ENCODE assay signal across 19 cellular contexts in the genomic region with DNA sequence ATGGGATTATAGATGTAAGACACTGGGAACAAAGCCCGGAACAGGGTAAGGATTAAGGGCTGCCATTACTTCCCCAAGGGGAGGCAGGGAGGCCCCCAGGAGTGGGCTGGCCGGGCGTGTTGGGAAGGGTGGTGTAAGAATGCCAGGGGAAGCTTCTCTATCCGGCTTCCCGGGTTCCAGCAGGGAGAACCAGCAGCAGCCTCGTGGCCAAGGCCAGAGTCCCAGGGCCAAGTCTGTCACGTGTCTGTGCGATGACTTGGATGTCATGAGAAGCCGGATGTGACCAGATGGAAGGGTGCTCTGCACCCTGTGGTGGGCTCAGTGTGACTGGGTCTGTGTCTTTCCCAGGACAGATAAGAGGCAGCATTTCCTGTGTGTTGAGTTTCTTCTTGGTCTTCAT. TPM values are rescaled to one million over a fixed set of nuclear protein-coding genes. Genes with fewer than 3 reads are reported as not detected.
A peak's percentile ranks its signal among the peaks of the same experiment; 100 is the strongest.
DNase-seq lines count a peak whose midpoint lies in the region; ATAC-seq, FAIRE-seq and TF ChIP-seq lines count a peak whose summit lies in the region.
"Had no signal": no experiment of that assay in that cellular context is flagged by ENCODE, and none has a peak within 500 bp of the region (broad histone marks: within the 10 kb centered on the region; RNA-seq: fewer than 3 reads in every experiment).

No MANE protein-coding gene starts in this region.

- H4K91ac ChIP-seq in neuronal stem cell (ENCODE audit: low read depth, low read length, poor library complexity): no peak overlapping the region

- intact Hi-C loops in K562 (cut with micrococcal nuclease): no loop called here
- intact Hi-C loops in HepG2 (cut with micrococcal nuclease; ENCODE audit: unreplicated experiment): no loop called here
- intact Hi-C loops in spleen (cut with DNase I; ENCODE audit: low total_unique reads): no loop called here

- H3K4me3 ChIP-seq in K562 (no peak overlapping the region), HepG2 (replicated peaks in 1 of 3; ENCODE audit: insufficient read depth in 1 of 3, low read depth in 2 of 3, low read length in 3 of 3) (no peak overlapping the region), neuronal stem cell (ENCODE audit: low read length in 2 of 2) (no peak overlapping the region), spleen (no peak overlapping the region)
- H3K4me3 ChIP-seq: A549, BLaER1 had no signal

- ATAC-seq in K562 (peak; percentile 69), HepG2 (peak; percentile 25), HG03045 (IDR thresholded peaks at IDR 0.05; ENCODE audit: unreplicated experiment) (no peak), HG02884 (IDR thresholded peaks at IDR 0.05; ENCODE audit: unreplicated experiment) (no peak), GM19455 (IDR thresholded peaks at IDR 0.05; ENCODE audit: unreplicated experiment) (no peak), GM18520 (IDR thresholded peaks at IDR 0.05; ENCODE audit: unreplicated experiment) (no peak)
- ATAC-seq: CD8-positive, alpha-beta T cell had no signal

- no peak overlapping the region for H3K23ac ChIP-seq in neuronal stem cell (ENCODE audit: low read depth, low read length, poor library complexity)

- H2BK5ac ChIP-seq in neuronal stem cell (ENCODE audit: low read length): no peak overlapping the region

- H3K4me1 ChIP-seq in K562 (replicated peaks in 1 of 2; ENCODE audit: control insufficient read depth in 2 of 2, insufficient read depth in 2 of 2, low read length in 2 of 2): no peaks in the 10 kb centered on the region
- no peaks in the 10 kb centered on the region for H3K4me1 ChIP-seq in HepG2 (ENCODE audit: insufficient read depth, low read length)
- no peaks in the 10 kb centered on the region for H3K4me1 ChIP-seq in neuronal stem cell (ENCODE audit: control insufficient read depth in 2 of 2, insufficient read depth in 1 of 2, low read depth in 1 of 2, low read length in 2 of 2)
- no peaks in the 10 kb centered on the region for H3K4me1 ChIP-seq in spleen
- H3K4me1 ChIP-seq: A549, BLaER1 had no signal

- H3K79me1 ChIP-seq in neuronal stem cell (ENCODE audit: low read depth, low read length): no peaks in the 10 kb centered on the region

- no peak overlapping the region for H2BK12ac ChIP-seq in neuronal stem cell (ENCODE audit: low read length)

- 15% methylated on average over 9 of the region's 9 CpGs for WGBS in K562 (ENCODE audit: insufficient coverage, low coverage, missing lambda C conversion rate)
- 12% methylated on average over 8 of the region's 9 CpGs for WGBS in HepG2 (ENCODE audit: low lambda C conversion rate)
- no CpG with 5 or more reads among the region's 9 CpGs for WGBS in neuronal stem cell (ENCODE audit: extremely low coverage in 2 of 2, insufficient read length in 2 of 2, insufficient replicate concordance in 1 of 2), 2 donors
- 77 to 91% (median 85%) methylated on average over 9 of the region's 9 CpGs for WGBS in spleen, 5 donors

- H3K14ac ChIP-seq in neuronal stem cell (ENCODE audit: low read length): no peak overlapping the region

- TF ChIP-seq EP300 in K562 (IDR thresholded peaks at IDR 0.05; ENCODE audit: low read length): no peak
- no peak for TF ChIP-seq EP300 in HepG2 (IDR thresholded peaks at IDR 0.05; ENCODE audit: low read depth in 2 of 2, low read length in 2 of 2)
- no peak for TF ChIP-seq EP300 in HepG2 (CRISPR knock-in tag; IDR thresholded peaks at IDR 0.05; ENCODE audit: borderline replicate concordance)

- no peak overlapping the region for H3K9ac ChIP-seq in K562 (ENCODE audit: insufficient read depth in 1 of 2, low read depth in 2 of 2, low read length in 2 of 2)
- no peak overlapping the region for H3K9ac ChIP-seq in HepG2 (ENCODE audit: insufficient read depth, low read depth, low read length)
- H3K9ac ChIP-seq in neuronal stem cell (ENCODE audit: low read depth, low read length, poor library complexity): no peak overlapping the region
- H3K9ac ChIP-seq: BLaER1, KMS-11 had no signal

- TF ChIP-seq RAD21 in K562 (CRISPR knock-in tag; conservative IDR thresholded peaks at IDR 0.05 in 1 of 2, IDR thresholded peaks at IDR 0.05 in 1 of 2) (no peak), HepG2 (CRISPR knock-in tag; IDR thresholded peaks at IDR 0.05) (no peak)

- FAIRE-seq in K562 (lab: Jason Lieb, UNC) (no peak), HepG2 (lab: Jason Lieb, UNC) (no peak)
- FAIRE-seq: A549 had no signal

- H2AK5ac ChIP-seq in neuronal stem cell (ENCODE audit: low read depth, low read length): peak overlapping the region; percentile 12

- H3K4me2 ChIP-seq in K562 (ENCODE audit: insufficient read depth, low read length) (no peak overlapping the region), HepG2 (ENCODE audit: low read depth, low read length) (no peak overlapping the region), neuronal stem cell (ENCODE audit: insufficient read depth, low read length, poor library complexity, severe bottlenecking) (no peak overlapping the region)
- H3K4me2 ChIP-seq: A549, BLaER1, KMS-11 had no signal

- H3K27ac ChIP-seq in K562 (ENCODE audit: extremely low read depth, low read depth, low read length): no peak overlapping the region
- no peak overlapping the region for H3K27ac ChIP-seq in HepG2 (ENCODE audit: extremely low read length, insufficient read depth, low read length)
- no peak overlapping the region for H3K27ac ChIP-seq in neuronal stem cell (replicated peaks; ENCODE audit: low read length)
- H3K27ac ChIP-seq in spleen: no peak overlapping the region
- H3K27ac ChIP-seq: A549, BLaER1, KMS-11 had no signal

- BruUV-seq in K562 (replicated peaks; lab: Mats Ljungman, UMichigan): no TSS peak
- BruUV-seq in HepG2 (replicated peaks; lab: Mats Ljungman, UMichigan): no TSS peak

- no peak overlapping the region for H4K8ac ChIP-seq in neuronal stem cell (ENCODE audit: low read depth, low read length)

- H3K27me3 ChIP-seq in K562 (ENCODE audit: control insufficient read depth in 2 of 2, insufficient read depth in 2 of 2, low read length in 2 of 2): peaks cover 11 to 44% of the 10 kb centered on the region in 2 experiments; a peak in 4 of 5 replicates
- peaks cover 2 to 46% of the 10 kb centered on the region in 2 experiments; a peak in 4 of 5 replicates for H3K27me3 ChIP-seq in HepG2 (ENCODE audit: control insufficient read depth in 1 of 2, insufficient read depth in 2 of 2, low read length in 2 of 2)
- H3K27me3 ChIP-seq in neuronal stem cell (ENCODE audit: control insufficient read depth in 3 of 3, insufficient read depth in 3 of 3, low read depth in 1 of 3, low read length in 3 of 3): no peaks in the 10 kb centered on the region
- no peaks in the 10 kb centered on the region for H3K27me3 ChIP-seq in spleen (replicated peaks in 1 of 7)
- H3K27me3 ChIP-seq: BLaER1 had no signal

- no peak overlapping the region for H3K18ac ChIP-seq in neuronal stem cell (ENCODE audit: low read length)

- H2AFZ ChIP-seq in K562 (ENCODE audit: low read depth, low read length) (peak overlapping the region; percentile 53), HepG2 (ENCODE audit: low read length) (no peak overlapping the region), neuronal stem cell (ENCODE audit: low read length) (no peak overlapping the region)

- no peak overlapping the region for H2BK120ac ChIP-seq in neuronal stem cell (ENCODE audit: low read depth, low read length)

- DNase-seq in K562 (ENCODE audit: extremely low read depth in 1 of 4, low spot score in 3 of 4) (peak in 1 of 4 experiments; percentile 25), HepG2 (ENCODE audit: low spot score) (no peak), neuronal stem cell (ENCODE audit: low spot score) (no peak), spleen (peak; percentile 49)
- DNase-seq: Calu3; CD8-positive, alpha-beta T cell; DMS79 treated with DMSO at 0.1 percent for 48 hours; GF-D8; GOT3; H9 had no signal

- H2BK15ac ChIP-seq in neuronal stem cell (ENCODE audit: low read length): no peak overlapping the region

- H3K36me3 ChIP-seq in K562 (ENCODE audit: control insufficient read depth, insufficient read depth, low read length) (no peaks in the 10 kb centered on the region), HepG2 (replicated peaks in 1 of 2; ENCODE audit: control insufficient read depth in 1 of 2, insufficient read depth in 2 of 2, low read length in 2 of 2) (no peaks in the 10 kb centered on the region), neuronal stem cell (replicated peaks in 1 of 2; ENCODE audit: control insufficient read depth in 2 of 2, insufficient read depth in 2 of 2, low read length in 2 of 2) (no peaks in the 10 kb centered on the region), spleen (no peaks in the 10 kb centered on the region)
- H3K36me3 ChIP-seq: BLaER1 had no signal

- H3K9me1 ChIP-seq in K562 (ENCODE audit: control insufficient read depth, insufficient read depth, low read length): no peaks in the 10 kb centered on the region

- no peaks in the 10 kb centered on the region for H3K9me3 ChIP-seq in K562 (replicated peaks; ENCODE audit: control insufficient read depth, insufficient read depth, low read depth, low read length)
- no peaks in the 10 kb centered on the region for H3K9me3 ChIP-seq in HepG2 (ENCODE audit: low read length)
- H3K9me3 ChIP-seq in neuronal stem cell (replicated peaks in 1 of 2; ENCODE audit: control insufficient read depth in 2 of 2, insufficient read depth in 1 of 2, low read depth in 1 of 2, low read length in 2 of 2): no peaks in the 10 kb centered on the region
- no peaks in the 10 kb centered on the region for H3K9me3 ChIP-seq in spleen
- H3K9me3 ChIP-seq: A549, BLaER1 had no signal

- CTCF ChIA-PET in K562 (lab: Yijun Ruan, JAX; ENCODE audit: low intra/inter-chr PET ratio) (no interaction called here), HepG2 (lab: Yijun Ruan, JAX; ENCODE audit: low intra/inter-chr PET ratio, low total read pairs) (no interaction called here)

- H3K79me2 ChIP-seq in K562 (ENCODE audit: control insufficient read depth, insufficient read depth, low read length) (no peaks in the 10 kb centered on the region), HepG2 (ENCODE audit: insufficient read depth, low read length) (no peaks in the 10 kb centered on the region)

- peaks cover 7% of the 10 kb centered on the region for H4K20me1 ChIP-seq in K562 (replicated peaks; ENCODE audit: control insufficient read depth, insufficient read depth, low read length)
- no peaks in the 10 kb centered on the region for H4K20me1 ChIP-seq in HepG2 (ENCODE audit: insufficient read depth, low read length)
- H4K20me1 ChIP-seq: BLaER1 had no signal

- TF ChIP-seq CTCF in K562 (IDR thresholded peaks at IDR 0.05 in 2 of 3, conservative IDR thresholded peaks at IDR 0.05 in 1 of 3; ENCODE audit: insufficient read depth in 2 of 3, low read depth in 1 of 3, low read length in 3 of 3) (no peak), HepG2 (CRISPR knock-in tag; IDR thresholded peaks at IDR 0.05) (no peak), spleen (IDR thresholded peaks at IDR 0.05 in 8 of 11, conservative IDR thresholded peaks at IDR 0.05 in 3 of 11) (no peak)

- POLR2A ChIA-PET in K562 (lab: Yijun Ruan, JAX) (interaction anchor here (0.6 kb wide), 2 partner anchors 13 to 180 kb away, joined by 3 read pairs; no protein-coding TSS in a partner anchor), HepG2 (lab: Yijun Ruan, JAX) (no interaction called here)

- TF ChIP-seq POLR2A in K562 (conservative IDR thresholded peaks at IDR 0.05) (no peak), HepG2 (IDR thresholded peaks at IDR 0.05; ENCODE audit: insufficient read depth in 1 of 2, low read depth in 2 of 2, low read length in 2 of 2) (no peak), spleen (IDR thresholded peaks at IDR 0.05) (no peak)

- in situ Hi-C loops in K562 (cut with MboI): no loop called here
- in situ Hi-C loops in HepG2 (cut with HindIII; ENCODE audit: extremely low pct_ligation_motif_present, low pct_unique_long_range_greater_than_20kb): no loop called here

- no peak overlapping the region for H3K4ac ChIP-seq in neuronal stem cell (ENCODE audit: low read length)

RNA-seq across cellular contexts. Expression of a gene that starts 52.1 kb away (rescaled TPM):
- total RNA-seq in K562 (2011; cell fraction: chromatin; rRNA removed; ENCODE audit: low replicate concordance): not detected in 2 replicates
- total RNA-seq in K562 (2011; cell fraction: nucleolus; rRNA removed): not detected in 2 replicates
- not detected in 2 replicates for total RNA-seq in K562 (2011; cell fraction: nucleoplasm; rRNA removed)
- not detected in 2 replicates for total RNA-seq in K562 (2014; rRNA removed)
- total RNA-seq in K562 (2014; rRNA removed; fragmentation: Illumina TruSeq; extraction: Trizol): not detected in 2 replicates
- total RNA-seq in K562 (2015; rRNA removed; fragmentation: Illumina TruSeq; extraction: Trizol): not detected in 2 replicates
- total RNA-seq in K562 (2021): not detected in 2 replicates
- not detected in 2 replicates for polyA plus RNA-seq in K562 (2011; rRNA removed)
- polyA plus RNA-seq in K562 (2011; cell fraction: cytosol; rRNA removed): not detected in 2 replicates
- not detected in 2 replicates for polyA plus RNA-seq in K562 (2011; cell fraction: nucleus; rRNA removed)
- polyA plus RNA-seq in K562 (2012): not detected in 2 replicates
- polyA plus RNA-seq in K562 (2014; fragmentation: Illumina TruSeq; extraction: Trizol): not detected in 2 replicates
- polyA plus RNA-seq in K562 (2014; fragmentation: Nextera tagmentation; extraction: Ambion mirVana): not detected
- not detected in 2 replicates for polyA plus RNA-seq in K562 (2014; rRNA removed)
- not detected in 2 replicates for polyA minus RNA-seq in K562 (2011; rRNA and poly(A)+ RNA removed)
- not detected in 2 replicates for polyA minus RNA-seq in K562 (2011; cell fraction: cytosol; rRNA and poly(A)+ RNA removed)
- not detected in 2 replicates for polyA minus RNA-seq in K562 (2011; cell fraction: nucleus; rRNA and poly(A)+ RNA removed)
- total RNA-seq in HepG2 (2016; rRNA removed; fragmentation: Illumina TruSeq; extraction: Trizol): not detected in 2 replicates
- not detected in 2 replicates for total RNA-seq in HepG2 (2016; cell fraction: cytosol; rRNA removed; fragmentation: Illumina TruSeq; extraction: Trizol; ENCODE audit: low read depth)
- not detected in 2 replicates for total RNA-seq in HepG2 (2016; cell fraction: insoluble cytoplasmic fraction; rRNA removed; fragmentation: Illumina TruSeq; extraction: Trizol)
- total RNA-seq in HepG2 (2016; cell fraction: membrane; rRNA removed; fragmentation: Illumina TruSeq; extraction: Trizol): not detected in 2 replicates
- total RNA-seq in HepG2 (2016; cell fraction: nucleus; rRNA removed; fragmentation: Illumina TruSeq; extraction: Trizol): not detected in 2 replicates
- polyA plus RNA-seq in HepG2 (2011; rRNA removed): not detected in 2 replicates
- polyA plus RNA-seq in HepG2 (2011; cell fraction: cytosol; rRNA removed): not detected in 2 replicates
- polyA plus RNA-seq in HepG2 (2011; cell fraction: nucleus; rRNA removed): not detected in 2 replicates
- not detected in 2 replicates for polyA plus RNA-seq in HepG2 (2012)
- polyA plus RNA-seq in HepG2 (2016; cell fraction: cytosol; fragmentation: Illumina TruSeq; extraction: Trizol; ENCODE audit: low read depth): not detected in 2 replicates
- not detected in 2 replicates for polyA plus RNA-seq in HepG2 (2016; cell fraction: insoluble cytoplasmic fraction; fragmentation: Illumina TruSeq; extraction: Trizol; ENCODE audit: low read depth)
- not detected in 2 replicates for polyA plus RNA-seq in HepG2 (2016; cell fraction: membrane; fragmentation: Illumina TruSeq; extraction: Trizol; ENCODE audit: low read depth)
- polyA plus RNA-seq in HepG2 (2016; cell fraction: nucleus; fragmentation: Illumina TruSeq; extraction: Trizol; ENCODE audit: insufficient read depth, low read depth): not detected in 2 replicates
- not detected in 2 replicates for polyA minus RNA-seq in HepG2 (2011; rRNA and poly(A)+ RNA removed; ENCODE audit: low replicate concordance)
- polyA minus RNA-seq in HepG2 (2011; cell fraction: cytosol; rRNA and poly(A)+ RNA removed): not detected in 2 replicates
- polyA minus RNA-seq in HepG2 (2011; cell fraction: nucleus; rRNA and poly(A)+ RNA removed): not detected in 2 replicates
- polyA plus RNA-seq in neuronal stem cell (2013, experiment 1 of 2): 0.01 TPM
- 0.01 TPM for polyA plus RNA-seq in neuronal stem cell (2013, experiment 2 of 2)
- 1 to 10 TPM in 6 of 7 donors, under 1 TPM in 1; 0.97 to 6.3 (median 3.5) TPM for total RNA-seq in spleen
- polyA plus RNA-seq in spleen: 1 to 10 TPM in 1 of 3 donors, under 1 TPM in 2; 0.80 to 2.6 (median 1.00) TPM
- total RNA-seq: Calu3; CD8-positive, alpha-beta T cell; LHCN-M2 had no signal
- polyA plus RNA-seq: CD14-positive monocyte had no signal

Comparison
In these comparisons a context has a peak if more than half of its experiments do, and no peak if none do; other contexts are left out.
1. ATAC-seq: peak in K562 (single experiment) and HepG2 (single experiment); none in HG03045 (single experiment), HG02884 (single experiment), GM19455 (single experiment) and GM18520 (single experiment).